14 cellular contexts compared by ENCODE assay signal in the genomic region with DNA sequence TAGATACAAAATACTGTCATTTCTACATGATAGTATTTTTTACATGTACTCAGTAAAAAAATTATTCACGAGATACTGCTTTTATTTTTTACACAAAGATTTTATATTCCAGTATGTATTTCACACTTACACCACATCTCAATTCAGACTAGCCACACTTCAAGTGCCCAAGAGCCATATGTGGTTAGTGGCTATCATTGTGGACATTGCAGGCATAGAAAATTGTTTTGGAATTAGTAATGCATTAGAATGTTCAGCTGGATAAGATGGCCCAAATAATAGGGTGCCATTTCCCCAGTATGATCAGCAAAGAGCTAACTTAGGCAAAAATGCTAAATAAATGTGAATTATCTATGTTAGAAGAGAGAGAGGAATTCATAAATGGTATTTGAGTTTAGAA.
A peak's percentile ranks its signal among the peaks of the same experiment; 100 is the strongest.
DNase-seq lines count a peak whose midpoint lies in the region; ATAC-seq and TF ChIP-seq lines count a peak whose summit lies in the region.
"Had no signal": no experiment of that assay in that cellular context is flagged by ENCODE, and none has a peak within 500 bp of the region (broad histone marks: within the 10 kb centered on the region; RNA-seq: fewer than 3 reads in every experiment).

No MANE protein-coding gene starts in this region.

- H3K9me3 Mint-ChIP-seq in stimulated activated memory B cell treated with anti-CD40 and anti-IgM and Interleukin-4, amounts not matched to agents 10 μg/mL and 1 μg/mL and 100 μg/mL, for 72 hours = no peaks in the 10 kb centered on the region

- H3K36me3 ChIP-seq in SJSA1 (no peaks in the 10 kb centered on the region), sigmoid colon (no peaks in the 10 kb centered on the region), upper lobe of left lung (no peaks in the 10 kb centered on the region)
- H3K36me3 ChIP-seq: BE2C had no signal

- no peaks in the 10 kb centered on the region for H3K9me3 ChIP-seq in SJSA1 (replicated peaks)
- no peaks in the 10 kb centered on the region for H3K9me3 ChIP-seq in sigmoid colon
- no peaks in the 10 kb centered on the region for H3K9me3 ChIP-seq in upper lobe of left lung
- H3K9me3 ChIP-seq: A549, BE2C had no signal

- no peak overlapping the region for H3K27ac Mint-ChIP-seq in stimulated activated memory B cell treated with anti-CD40 and anti-IgM and Interleukin-4, amounts not matched to agents 10 μg/mL and 1 μg/mL and 100 μg/mL, for 72 hours
- H3K27ac Mint-ChIP-seq: CD4-positive, alpha-beta memory T cell had no signal

- H3K4me1 ChIP-seq in SJSA1 (replicated peaks) (peaks cover 69% of the 10 kb centered on the region), sigmoid colon (peaks cover 0 to 93% (median 76%) of the 10 kb centered on the region in 4 donors), upper lobe of left lung (no peaks in the 10 kb centered on the region)
- H3K4me1 ChIP-seq: A549, BE2C had no signal

- DNase-seq in SJSA1 (ENCODE audit: low read depth in 1 of 2, low spot score in 2 of 2) (peak in 1 of 2 experiments; percentile 45), fibroblast of the aortic adventitia (ENCODE audit: low read depth) (peak; percentile 15), sigmoid colon (no peak), SKM-1 (lab: John Stamatoyannopoulos, UW; ENCODE audit: unreplicated experiment) (no peak), upper lobe of left lung (no peak)
- DNase-seq: BE2C; CD4-positive, alpha-beta memory T cell; DMS79; EL; GM23248 had no signal

- H3K27ac ChIP-seq in SJSA1 (peak overlapping the region; percentile 94), sigmoid colon (peak overlapping the region in 3 of 4 donors; percentile 72 to 80 (median 80)), upper lobe of left lung (no peak overlapping the region)
- H3K27ac ChIP-seq: A549, C4-2B, GM23248 had no signal

- H3K4me3 ChIP-seq in SJSA1 (no peak overlapping the region), fibroblast of the aortic adventitia (ENCODE audit: low read depth, low read length) (no peak overlapping the region), sigmoid colon (no peak overlapping the region), upper lobe of left lung (no peak overlapping the region)
- H3K4me3 ChIP-seq: A549, GM23248 had no signal

- no peak for TF ChIP-seq EP300 in sigmoid colon (IDR thresholded peaks at IDR 0.05)
- no peak for TF ChIP-seq EP300 in upper lobe of left lung (IDR thresholded peaks at IDR 0.05)

- peaks cover 18% of the 10 kb centered on the region for H3K27me3 Mint-ChIP-seq in stimulated activated memory B cell treated with anti-CD40 and anti-IgM and Interleukin-4, amounts not matched to agents 10 μg/mL and 1 μg/mL and 100 μg/mL, for 72 hours

- no peaks in the 10 kb centered on the region for H3K27me3 ChIP-seq in SJSA1 (replicated peaks)
- no peaks in the 10 kb centered on the region for H3K27me3 ChIP-seq in sigmoid colon
- H3K27me3 ChIP-seq in upper lobe of left lung = no peaks in the 10 kb centered on the region
- H3K27me3 ChIP-seq: BE2C had no signal

- 66 to 79% methylated on average over 1 of the region's 1 CpG for WGBS in sigmoid colon, 2 donors
- WGBS in upper lobe of left lung, 2 donors = 68 to 69% methylated on average over 1 of the region's 1 CpG

- no peaks in the 10 kb centered on the region for H3K36me3 Mint-ChIP-seq in stimulated activated memory B cell treated with anti-CD40 and anti-IgM and Interleukin-4, amounts not matched to agents 10 μg/mL and 1 μg/mL and 100 μg/mL, for 72 hours
- H3K36me3 Mint-ChIP-seq: CD4-positive, alpha-beta memory T cell had no signal

- H3K4me3 Mint-ChIP-seq in stimulated activated memory B cell treated with anti-CD40 and anti-IgM and Interleukin-4, amounts not matched to agents 10 μg/mL and 1 μg/mL and 100 μg/mL, for 72 hours = no peak overlapping the region
- H3K4me3 Mint-ChIP-seq: CD4-positive, alpha-beta memory T cell had no signal

- intact Hi-C loops in sigmoid colon (cut with DNase I) = loop anchor here (5.0 to 10.0 kb wide), 2 partner anchors 55 to 993 kb away; no protein-coding TSS in a partner anchor

- no peak for TF ChIP-seq POLR2A in sigmoid colon (IDR thresholded peaks at IDR 0.05)
- TF ChIP-seq POLR2A in upper lobe of left lung (IDR thresholded peaks at IDR 0.05) = no peak

- no peak for ATAC-seq in upper lobe of left lung (ENCODE audit: low FRiP score in 2 of 2)
- no peak for ATAC-seq in stimulated activated memory B cell treated with anti-CD40 and anti-IgM and Interleukin-4, amounts not matched to agents 10 μg/mL and 1 μg/mL and 100 μg/mL, for 72 hours
- ATAC-seq: A549, HCT116 had no signal

- no peak for TF ChIP-seq CTCF in fibroblast of the aortic adventitia (IDR thresholded peaks at IDR 0.05; ENCODE audit: insufficient read depth, low read length)
- no peak for TF ChIP-seq CTCF in sigmoid colon (IDR thresholded peaks at IDR 0.05)
- no peak for TF ChIP-seq CTCF in upper lobe of left lung (IDR thresholded peaks at IDR 0.05)

- no peaks in the 10 kb centered on the region for H3K4me1 Mint-ChIP-seq in stimulated activated memory B cell treated with anti-CD40 and anti-IgM and Interleukin-4, amounts not matched to agents 10 μg/mL and 1 μg/mL and 100 μg/mL, for 72 hours
- H3K4me1 Mint-ChIP-seq: CD4-positive, alpha-beta memory T cell had no signal

Comparison
In these comparisons a context has a peak if more than half of its experiments do, and no peak if none do; other contexts are left out.
1. H3K27ac ChIP-seq: peak in SJSA1 (single experiment) and sigmoid colon (3 of 4); none in upper lobe of left lung (0 of 4).